In the genomic region with DNA sequence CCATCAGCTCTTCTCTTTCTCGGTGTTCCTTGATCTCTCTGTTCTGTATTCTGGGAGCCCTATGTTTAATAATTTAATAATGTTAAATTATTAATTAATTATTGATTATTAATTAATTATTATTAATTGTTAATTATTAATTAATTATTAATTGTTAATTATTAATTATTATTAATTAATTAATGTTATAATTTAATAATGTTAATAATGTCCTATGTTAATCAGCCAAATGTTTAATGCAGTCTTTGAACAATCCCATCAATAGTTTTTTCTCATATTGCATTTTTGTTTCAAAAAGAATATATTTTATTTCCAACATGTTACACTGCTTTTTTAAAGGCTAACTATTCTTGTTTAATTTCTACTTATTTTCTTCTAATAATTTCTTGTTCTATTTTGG, we compare ENCODE assay signal across 33 cellular contexts. TPM values are rescaled to one million over a fixed set of nuclear protein-coding genes. Genes with fewer than 3 reads are reported as not detected.
"Had no signal": no experiment of that assay in that cellular context is flagged by ENCODE, and none has a peak within 500 bp of the region (broad histone marks: within the 10 kb centered on the region; RNA-seq: fewer than 3 reads in every experiment).

No MANE protein-coding gene starts in this region.

- H3K36me3 ChIP-seq: cardiac muscle cell, MG63 had no signal

- H3K27ac ChIP-seq: cardiac muscle cell had no signal

- DNase-seq: activated CD4-positive, alpha-beta T cell treated with anti-CD3 and anti-CD28 coated beads for 36 hours; activated CD4-positive, alpha-beta T cell treated with anti-CD3 and anti-CD28 coated beads, Interleukin-2, amount 10 ng/mL, durations not matched to agents 7 days and 5 days; activated CD4-positive, alpha-beta T cell treated with anti-CD3 and anti-CD28 coated beads, Interleukin-2, amount 50 U/mL, for 48 hours; activated CD8-positive, alpha-beta memory T cell treated with anti-CD3 and anti-CD28 coated beads, Interleukin-2, amount 50 U/mL, for 4 hours; activated CD8-positive, alpha-beta T cell treated with anti-CD3 and anti-CD28 coated beads, Interleukin-2, amount 10 ng/mL, durations not matched to agents 7 days and 5 days; activated effector memory CD4-positive, alpha-beta T cell treated with Interleukin-2 at 50 U/mL for 16 hours; activated naive CD4-positive, alpha-beta T cell; activated naive CD4-positive, alpha-beta T cell treated with anti-CD3 and anti-CD28 coated beads, Interleukin-2, amount 50 U/mL, for 16 hours; activated naive CD8-positive, alpha-beta T cell treated with anti-CD3 and anti-CD28 coated beads for 36 hours; activated T-cell treated with anti-CD3 and anti-CD28 coated beads for 4 hours; activated T-cell treated with anti-CD3 and anti-CD28 coated beads, Interleukin-2, amount 50 U/mL, for 4 hours; amniotic stem cell; aorta; Kasumi-1; KG1; MG63; MV-4-11; NCI-H1092; NCI-H1436 treated with DMSO at 0.1 percent for 48 hours; NCI-H1694 treated with DMSO at 0.1 percent for 48 hours; NCI-H2029; NCI-H345; NCI-H524 treated with DMSO at 0.1 percent for 48 hours; RPMI8226; T1000 had no signal

- H3K4me3 ChIP-seq: cardiac muscle cell, MG63 had no signal

- ATAC-seq: activated CD4-positive, alpha-beta T cell treated with anti-CD3 and anti-CD28 coated beads for 36 hours; activated CD4-positive, CD25-positive, alpha-beta regulatory T cell treated with anti-CD3 and anti-CD28 coated beads, Interleukin-2, amount 50 U/mL, for 24 hours; activated CD8-positive, alpha-beta T cell treated with anti-CD3 and anti-CD28 coated beads, Interleukin-2, amount 10 ng/mL, durations not matched to agents 7 days and 5 days; activated T-cell treated with anti-CD3 and anti-CD28 coated beads, Interleukin-2, amount 50 U/mL, for 4 hours; Right ventricle myocardium inferior had no signal

- H3K27me3 ChIP-seq: cardiac muscle cell had no signal

RNA-seq across cellular contexts. Expression of a gene that starts 36.5 kb away (rescaled TPM):
- total RNA-seq: activated CD4-positive, alpha-beta T cell treated with anti-CD3 and anti-CD28 coated beads for 36 hours; activated CD4-positive, alpha-beta T cell treated with anti-CD3 and anti-CD28 coated beads, Interleukin-2, amount 10 ng/mL, durations not matched to agents 7 days and 5 days; activated CD8-positive, alpha-beta T cell treated with anti-CD3 and anti-CD28 coated beads, Interleukin-2, amount 10 ng/mL, durations not matched to agents 7 days and 5 days; activated naive CD8-positive, alpha-beta T cell treated with anti-CD3 and anti-CD28 coated beads for 36 hours; activated T-cell treated with anti-CD3 and anti-CD28 coated beads, Interleukin-2, amount 50 U/mL, for 4 hours; activated T-helper 1 cell treated with anti-CD3 and anti-CD28 coated beads, Interleukin-12 subunit alpha, Interleukin-12 subunit beta, Interleukin-2, Interleukin-4 antibody, amounts not matched to agents 30 ng/mL and 10 ng/mL and 1 ng/mL, durations not matched to agents 14 hours and 24 hours and 36 hours; aorta; cardiac muscle cell; chondrocyte; NCI-H460; Right ventricle myocardium inferior; T-helper 1 cell treated with Interleukin-12 subunit alpha and Interleukin-12 subunit beta and Interleukin-4 antibody, amounts not matched to agents 30 ng/mL and 1 ng/mL, for 36 hours; T-helper 2 cell treated with Interferon-gamma antibody and Interleukin-4, amounts not matched to agents 100 ng/mL and 5 ng/mL, for 36 hours had no signal
- polyA plus RNA-seq: aorta, cardiac muscle cell had no signal
